Comparison of ENCODE assay signal across 1 cellular context in genomic region chr11:1146311-1146864, GRCh38.
TF ChIP-seq lines count a peak whose summit lies in the region.

No MANE protein-coding gene starts in this region.

TF ChIP-seq in K562, 482 proteins besides CTCF, POLR2A, EP300 and RAD21:
- TF ChIP-seq PBX2 (CRISPR knock-in tag; IDR thresholded peaks at IDR 0.05; ENCODE audit: low read depth), result no peak
- no peak for TF ChIP-seq PBX2 (tag; conservative IDR thresholded peaks at IDR 0.05; ENCODE audit: low read depth)
- TF ChIP-seq CEBPB (tag; IDR thresholded peaks at IDR 0.05), result peak; percentile 12; the same call in 1 of the 2 replicates
TF ChIP-seq in K562: peak in this region for 1.
